16 cellular contexts compared by ENCODE assay signal in genomic region chr19:12899891-12900518, GRCh38. TPM values are rescaled to one million over a fixed set of nuclear protein-coding genes. Genes with fewer than 3 reads are reported as not detected.
DNase-seq lines count a peak whose midpoint lies in the region; ATAC-seq, FAIRE-seq and TF ChIP-seq lines count a peak whose summit lies in the region.
"Had no signal": no experiment of that assay in that cellular context is flagged by ENCODE, and none has a peak within 500 bp of the region (broad histone marks: within the 10 kb centered on the region; RNA-seq: fewer than 3 reads in every experiment).

No MANE protein-coding gene starts in this region.

- no peak for DNase-seq in activated naive CD8-positive, alpha-beta T cell treated with anti-CD3 and anti-CD28 coated beads, Interleukin-2, amount 10 ng/mL, durations not matched to agents 7 days and 5 days
- no peak for DNase-seq in urothelium cell line (ENCODE audit: low spot score)
- DNase-seq in 8988T, result no peak
- DNase-seq in Caco-2, result no peak
- no peak for DNase-seq in dorsolateral prefrontal cortex
- DNase-seq: CD4-positive, CD25-positive, alpha-beta regulatory T cell; NCI-H187 had no signal

- no peak for TF ChIP-seq CTCF in Caco-2 (IDR thresholded peaks at IDR 0.05; ENCODE audit: insufficient read depth in 1 of 2, low read depth in 1 of 2, low read length in 1 of 2, severe bottlenecking in 1 of 2, unreplicated experiment in 1 of 2)
- TF ChIP-seq CTCF in dorsolateral prefrontal cortex (IDR thresholded peaks at IDR 0.05 in 54 of 56, conservative IDR thresholded peaks at IDR 0.05 in 2 of 56; ENCODE audit: low read depth in 1 of 56, partially characterized antibody in 56 of 56), result no peak

- H3K4me3 Mint-ChIP-seq in activated naive CD8-positive, alpha-beta T cell treated with anti-CD3 and anti-CD28 coated beads, Interleukin-2, amount 10 ng/mL, durations not matched to agents 7 days and 5 days, result peak overlapping the region; percentile 42
- H3K4me3 Mint-ChIP-seq in Caco-2 (ENCODE audit: unreplicated experiment), result no peak overlapping the region
- H3K4me3 Mint-ChIP-seq: CD4-positive, CD25-positive, alpha-beta regulatory T cell; neural crest cell; WTC11 had no signal

- H3K36me3 Mint-ChIP-seq in activated naive CD8-positive, alpha-beta T cell treated with anti-CD3 and anti-CD28 coated beads, Interleukin-2, amount 10 ng/mL, durations not matched to agents 7 days and 5 days, result peaks cover 15% of the 10 kb centered on the region
- no peaks in the 10 kb centered on the region for H3K36me3 Mint-ChIP-seq in Caco-2 (ENCODE audit: insufficient read depth, unreplicated experiment)

- no TSS peak for BruUV-seq in Caco-2 (replicated peaks; lab: Mats Ljungman, UMichigan)

- FAIRE-seq in urothelium cell line (lab: Jason Lieb, UNC), result no peak
- FAIRE-seq: endothelial cell of umbilical vein had no signal

- H3K27ac Mint-ChIP-seq in activated naive CD8-positive, alpha-beta T cell treated with anti-CD3 and anti-CD28 coated beads, Interleukin-2, amount 10 ng/mL, durations not matched to agents 7 days and 5 days, result peak overlapping the region; percentile 69
- no peak overlapping the region for H3K27ac Mint-ChIP-seq in Caco-2 (ENCODE audit: unreplicated experiment)
- H3K27ac Mint-ChIP-seq: WTC11 had no signal

- no peaks in the 10 kb centered on the region for H3K4me1 ChIP-seq in Caco-2

- CTCF ChIA-PET in Caco-2 (lab: Charles Lee), result interaction anchor here (1.4 kb wide), 1 partner anchor 9 kb away, joined by 4 read pairs; the partner anchor contains the start of gene GCDH

- H3K4me3 ChIP-seq in Caco-2 (ENCODE audit: low read depth, low read length), result no peak overlapping the region
- no peak overlapping the region for H3K4me3 ChIP-seq in dorsolateral prefrontal cortex
- H3K4me3 ChIP-seq: thoracic aorta had no signal

- POLR2A ChIA-PET in activated naive CD8-positive, alpha-beta T cell treated with anti-CD3 and anti-CD28 coated beads, Interleukin-2, amount 10 ng/mL, durations not matched to agents 7 days and 5 days (lab: Charles Lee), result interaction anchor here (1.4 to 2.6 kb wide), 3 partner anchors 9 to 34 kb away, joined by 5 to 10 read pairs (median 5); partner anchors contain the start of genes FARSA and GCDH
- POLR2A ChIA-PET in Caco-2 (lab: Charles Lee), result no interaction called here

- no peaks in the 10 kb centered on the region for H3K27me3 ChIP-seq in Caco-2 (replicated peaks; ENCODE audit: control insufficient read depth, insufficient read depth, low read length)
- no peaks in the 10 kb centered on the region for H3K27me3 ChIP-seq in dorsolateral prefrontal cortex

- intact Hi-C loops in Caco-2 (cut with micrococcal nuclease; ENCODE audit: unreplicated experiment), result no loop called here
- intact Hi-C loops in dorsolateral prefrontal cortex (cut with DNase I), result no loop called here

- no peaks in the 10 kb centered on the region; the same call in none of the 2 replicates for H3K36me3 ChIP-seq in Caco-2 (ENCODE audit: control insufficient read depth, insufficient read depth, low read length)

- no peaks in the 10 kb centered on the region for H3K9me3 Mint-ChIP-seq in activated naive CD8-positive, alpha-beta T cell treated with anti-CD3 and anti-CD28 coated beads, Interleukin-2, amount 10 ng/mL, durations not matched to agents 7 days and 5 days
- H3K9me3 Mint-ChIP-seq in Caco-2 (ENCODE audit: unreplicated experiment), result no peaks in the 10 kb centered on the region
- H3K9me3 Mint-ChIP-seq: neural crest cell, WTC11 had no signal

- peak; percentile 63 for ATAC-seq in GM18502 (IDR thresholded peaks at IDR 0.05; ENCODE audit: poor library complexity, unreplicated experiment)
- ATAC-seq in GM19438 (IDR thresholded peaks at IDR 0.05; ENCODE audit: low read depth, unreplicated experiment), result peak; percentile 89
- ATAC-seq in HG03066 (IDR thresholded peaks at IDR 0.05; ENCODE audit: low read depth, unreplicated experiment), result peak; percentile 75
- ATAC-seq in activated naive CD8-positive, alpha-beta T cell treated with anti-CD3 and anti-CD28 coated beads, Interleukin-2, amount 10 ng/mL, durations not matched to agents 7 days and 5 days (ENCODE audit: low read depth), result peak; percentile 76
- ATAC-seq: Panc1, WTC11 had no signal

- no peaks in the 10 kb centered on the region for H3K9me3 ChIP-seq in Caco-2
- H3K9me3 ChIP-seq: thoracic aorta had no signal

- peaks cover 10% of the 10 kb centered on the region for H3K4me1 Mint-ChIP-seq in activated naive CD8-positive, alpha-beta T cell treated with anti-CD3 and anti-CD28 coated beads, Interleukin-2, amount 10 ng/mL, durations not matched to agents 7 days and 5 days
- no peaks in the 10 kb centered on the region for H3K4me1 Mint-ChIP-seq in Caco-2 (ENCODE audit: low read depth, unreplicated experiment)
- H3K4me1 Mint-ChIP-seq: neural crest cell, WTC11 had no signal

- H3K27me3 Mint-ChIP-seq in activated naive CD8-positive, alpha-beta T cell treated with anti-CD3 and anti-CD28 coated beads, Interleukin-2, amount 10 ng/mL, durations not matched to agents 7 days and 5 days, result no peaks in the 10 kb centered on the region
- H3K27me3 Mint-ChIP-seq in Caco-2 (ENCODE audit: insufficient read depth, unreplicated experiment), result no peaks in the 10 kb centered on the region
- H3K27me3 Mint-ChIP-seq: CD4-positive, CD25-positive, alpha-beta regulatory T cell had no signal

- H3K27ac ChIP-seq in dorsolateral prefrontal cortex, result peak overlapping the region in 4 of 59 donors; percentile 1 to 48 (median 14)
- H3K27ac ChIP-seq: thoracic aorta had no signal

RNA-seq across cellular contexts. Expression of gene GCDH, which starts 9.0 kb away (rescaled TPM):
- 10 to 100 TPM; 39.7 to 43.4 TPM for total RNA-seq in activated naive CD8-positive, alpha-beta T cell treated with anti-CD3 and anti-CD28 coated beads, Interleukin-2, amount 10 ng/mL, durations not matched to agents 7 days and 5 days
- 31.4 and 32.4 TPM in 2 replicates for total RNA-seq in Caco-2 (2022)
- 10 to 100 TPM; 23.6 to 60.7 (median 37.1) TPM for total RNA-seq in dorsolateral prefrontal cortex

RNA-seq across cellular contexts. Expression of gene KLF1, which starts 13.0 kb away (rescaled TPM):
- total RNA-seq in activated naive CD8-positive, alpha-beta T cell treated with anti-CD3 and anti-CD28 coated beads, Interleukin-2, amount 10 ng/mL, durations not matched to agents 7 days and 5 days, result under 1 TPM in 1 of 2 experiments, not detected in 1; 0.19 TPM
- total RNA-seq in Caco-2 (2022) (not detected in 2 replicates), dorsolateral prefrontal cortex (under 1 TPM in 24 of 120 experiments, not detected in 96; 0.24 to 0.88 (median 0.38) TPM)
- total RNA-seq: CD4-positive, CD25-positive, alpha-beta regulatory T cell; endothelial cell of umbilical vein; HT1080; neural crest cell; thoracic aorta had no signal

RNA-seq across cellular contexts. Expression of gene DNASE2, which starts 18.8 kb away (rescaled TPM):
- 10 to 100 TPM; 29.0 to 30.4 TPM for total RNA-seq in activated naive CD8-positive, alpha-beta T cell treated with anti-CD3 and anti-CD28 coated beads, Interleukin-2, amount 10 ng/mL, durations not matched to agents 7 days and 5 days
- total RNA-seq in Caco-2 (2022) (3.6 and 3.8 TPM in 2 replicates), dorsolateral prefrontal cortex (10 to 100 TPM in 119 of 120 experiments, 1 to 10 TPM in 1; 9.5 to 33.1 (median 19.2) TPM)

RNA-seq across cellular contexts. Expression of gene SYCE2, which starts 19.1 kb away (rescaled TPM):
- total RNA-seq in activated naive CD8-positive, alpha-beta T cell treated with anti-CD3 and anti-CD28 coated beads, Interleukin-2, amount 10 ng/mL, durations not matched to agents 7 days and 5 days, result 1 to 10 TPM; 3.6 to 4.4 TPM
- total RNA-seq in Caco-2 (2022), result 2.0 and 2.3 TPM in 2 replicates
- total RNA-seq in dorsolateral prefrontal cortex, result 1 to 10 TPM in 12 of 120 experiments, under 1 TPM in 19, not detected in 89; 0.32 to 2.1 (median 0.88) TPM
- total RNA-seq: thoracic aorta had no signal

RNA-seq across cellular contexts. Expression of gene FARSA, which starts 33.5 kb away (rescaled TPM):
- total RNA-seq in activated naive CD8-positive, alpha-beta T cell treated with anti-CD3 and anti-CD28 coated beads, Interleukin-2, amount 10 ng/mL, durations not matched to agents 7 days and 5 days, result 10 to 100 TPM; 69.2 to 73.3 TPM
- total RNA-seq in Caco-2 (2022), result 75.9 and 88.6 TPM in 2 replicates
- 100 to 1,000 TPM in 8 of 120 experiments, 10 to 100 TPM in 112; 51.3 to 110 (median 81.3) TPM for total RNA-seq in dorsolateral prefrontal cortex
